In the genomic region with DNA sequence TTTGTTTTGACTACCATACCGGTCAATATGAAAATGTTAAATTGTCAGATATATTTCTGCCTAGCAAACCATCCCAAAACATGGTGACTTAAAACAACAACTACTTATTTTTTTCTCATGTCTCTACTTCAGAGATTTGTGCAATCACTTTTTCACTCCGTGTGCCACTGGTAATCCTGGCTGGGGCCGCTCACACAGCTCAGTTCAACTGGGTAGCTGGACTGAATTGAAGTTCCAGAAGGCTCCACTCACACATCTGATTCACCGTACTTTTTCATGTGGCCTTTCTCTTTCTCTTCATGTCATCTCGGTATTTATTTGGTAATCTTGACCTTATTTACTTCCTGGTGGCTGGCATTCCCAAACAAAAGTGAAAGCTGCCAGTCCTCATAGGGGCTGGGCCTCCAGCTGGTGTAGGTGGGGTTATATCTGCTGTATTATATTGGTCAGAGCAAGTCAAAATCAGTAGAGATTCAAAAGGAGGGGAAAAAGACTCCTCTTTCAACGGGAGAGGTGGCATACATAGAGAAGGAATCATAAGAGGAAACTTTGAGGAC, we compare ENCODE assay signal across 1 cellular context.
TF ChIP-seq lines count a peak whose summit lies in the region.

No MANE protein-coding gene starts in this region.

TF ChIP-seq in GM23338, 12 proteins besides CTCF, POLR2A, EP300 and RAD21 (continued from another document):
- TF ChIP-seq, protein P1, sequence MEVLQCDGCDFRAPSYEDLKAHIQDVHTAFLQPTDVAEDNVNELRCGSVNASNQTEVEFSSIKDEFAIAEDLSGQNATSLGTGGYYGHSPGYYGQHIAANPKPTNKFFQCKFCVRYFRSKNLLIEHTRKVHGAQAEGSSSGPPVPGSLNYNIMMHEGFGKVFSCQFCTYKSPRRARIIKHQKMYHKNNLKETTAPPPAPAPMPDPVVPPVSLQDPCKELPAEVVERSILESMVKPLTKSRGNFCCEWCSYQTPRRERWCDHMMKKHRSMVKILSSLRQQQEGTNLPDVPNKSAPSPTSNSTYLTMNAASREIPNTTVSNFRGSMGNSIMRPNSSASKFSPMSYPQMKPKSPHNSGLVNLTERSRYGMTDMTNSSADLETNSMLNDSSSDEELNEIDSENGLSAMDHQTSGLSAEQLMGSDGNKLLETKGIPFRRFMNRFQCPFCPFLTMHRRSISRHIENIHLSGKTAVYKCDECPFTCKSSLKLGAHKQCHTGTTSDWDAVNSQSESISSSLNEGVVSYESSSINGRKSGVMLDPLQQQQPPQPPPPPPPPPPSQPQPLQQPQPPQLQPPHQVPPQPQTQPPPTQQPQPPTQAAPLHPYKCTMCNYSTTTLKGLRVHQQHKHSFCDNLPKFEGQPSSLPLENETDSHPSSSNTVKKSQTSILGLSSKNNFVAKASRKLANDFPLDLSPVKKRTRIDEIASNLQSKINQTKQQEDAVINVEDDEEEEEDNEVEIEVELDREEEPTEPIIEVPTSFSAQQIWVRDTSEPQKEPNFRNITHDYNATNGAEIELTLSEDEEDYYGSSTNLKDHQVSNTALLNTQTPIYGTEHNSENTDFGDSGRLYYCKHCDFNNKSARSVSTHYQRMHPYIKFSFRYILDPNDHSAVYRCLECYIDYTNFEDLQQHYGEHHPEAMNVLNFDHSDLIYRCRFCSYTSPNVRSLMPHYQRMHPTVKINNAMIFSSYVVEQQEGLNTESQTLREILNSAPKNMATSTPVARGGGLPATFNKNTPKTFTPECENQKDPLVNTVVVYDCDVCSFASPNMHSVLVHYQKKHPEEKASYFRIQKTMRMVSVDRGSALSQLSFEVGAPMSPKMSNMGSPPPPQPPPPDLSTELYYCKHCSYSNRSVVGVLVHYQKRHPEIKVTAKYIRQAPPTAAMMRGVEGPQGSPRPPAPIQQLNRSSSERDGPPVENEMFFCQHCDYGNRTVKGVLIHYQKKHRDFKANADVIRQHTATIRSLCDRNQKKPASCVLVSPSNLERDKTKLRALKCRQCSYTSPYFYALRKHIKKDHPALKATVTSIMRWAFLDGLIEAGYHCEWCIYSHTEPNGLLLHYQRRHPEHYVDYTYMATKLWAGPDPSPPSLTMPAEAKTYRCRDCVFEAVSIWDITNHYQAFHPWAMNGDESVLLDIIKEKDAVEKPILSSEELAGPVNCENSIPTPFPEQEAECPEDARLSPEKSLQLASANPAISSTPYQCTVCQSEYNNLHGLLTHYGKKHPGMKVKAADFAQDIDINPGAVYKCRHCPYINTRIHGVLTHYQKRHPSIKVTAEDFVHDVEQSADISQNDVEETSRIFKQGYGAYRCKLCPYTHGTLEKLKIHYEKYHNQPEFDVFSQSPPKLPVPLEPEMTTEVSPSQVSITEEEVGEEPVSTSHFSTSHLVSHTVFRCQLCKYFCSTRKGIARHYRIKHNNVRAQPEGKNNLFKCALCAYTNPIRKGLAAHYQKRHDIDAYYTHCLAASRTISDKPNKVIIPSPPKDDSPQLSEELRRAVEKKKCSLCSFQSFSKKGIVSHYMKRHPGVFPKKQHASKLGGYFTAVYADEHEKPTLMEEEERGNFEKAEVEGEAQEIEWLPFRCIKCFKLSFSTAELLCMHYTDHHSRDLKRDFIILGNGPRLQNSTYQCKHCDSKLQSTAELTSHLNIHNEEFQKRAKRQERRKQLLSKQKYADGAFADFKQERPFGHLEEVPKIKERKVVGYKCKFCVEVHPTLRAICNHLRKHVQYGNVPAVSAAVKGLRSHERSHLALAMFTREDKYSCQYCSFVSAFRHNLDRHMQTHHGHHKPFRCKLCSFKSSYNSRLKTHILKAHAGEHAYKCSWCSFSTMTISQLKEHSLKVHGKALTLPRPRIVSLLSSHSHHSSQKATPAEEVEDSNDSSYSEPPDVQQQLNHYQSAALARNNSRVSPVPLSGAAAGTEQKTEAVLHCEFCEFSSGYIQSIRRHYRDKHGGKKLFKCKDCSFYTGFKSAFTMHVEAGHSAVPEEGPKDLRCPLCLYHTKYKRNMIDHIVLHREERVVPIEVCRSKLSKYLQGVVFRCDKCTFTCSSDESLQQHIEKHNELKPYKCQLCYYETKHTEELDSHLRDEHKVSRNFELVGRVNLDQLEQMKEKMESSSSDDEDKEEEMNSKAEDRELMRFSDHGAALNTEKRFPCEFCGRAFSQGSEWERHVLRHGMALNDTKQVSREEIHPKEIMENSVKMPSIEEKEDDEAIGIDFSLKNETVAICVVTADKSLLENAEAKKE (CRISPR knock-in tag; IDR thresholded peaks at IDR 0.05), result no peak
- TF ChIP-seq, protein P2, sequence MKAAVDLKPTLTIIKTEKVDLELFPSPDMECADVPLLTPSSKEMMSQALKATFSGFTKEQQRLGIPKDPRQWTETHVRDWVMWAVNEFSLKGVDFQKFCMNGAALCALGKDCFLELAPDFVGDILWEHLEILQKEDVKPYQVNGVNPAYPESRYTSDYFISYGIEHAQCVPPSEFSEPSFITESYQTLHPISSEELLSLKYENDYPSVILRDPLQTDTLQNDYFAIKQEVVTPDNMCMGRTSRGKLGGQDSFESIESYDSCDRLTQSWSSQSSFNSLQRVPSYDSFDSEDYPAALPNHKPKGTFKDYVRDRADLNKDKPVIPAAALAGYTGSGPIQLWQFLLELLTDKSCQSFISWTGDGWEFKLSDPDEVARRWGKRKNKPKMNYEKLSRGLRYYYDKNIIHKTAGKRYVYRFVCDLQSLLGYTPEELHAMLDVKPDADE (IDR thresholded peaks at IDR 0.05), result no peak
- TF ChIP-seq POLR2AphosphoS5 (IDR thresholded peaks at IDR 0.05; ENCODE audit: low read depth), result no peak
- TF ChIP-seq ZNF331 (CRISPR knock-in tag; IDR thresholded peaks at IDR 0.05; ENCODE audit: low read depth), result no peak
- no peak for TF ChIP-seq EZH2 (IDR thresholded peaks at IDR 0.05; ENCODE audit: low read depth, unreplicated experiment)
- TF ChIP-seq CREB1 (CRISPR knock-in tag; IDR thresholded peaks at IDR 0.05; ENCODE audit: low read depth), result no peak
- no peak for TF ChIP-seq ZNF114 (CRISPR knock-in tag; IDR thresholded peaks at IDR 0.05)
